In genomic region chr4:102504941-102505340, GRCh38 we compare ENCODE assay signal across 2 cellular contexts.
TF ChIP-seq lines count a peak whose summit lies in the region.

No MANE protein-coding gene starts in this region.

TF ChIP-seq in SK-N-SH, 30 proteins besides CTCF, POLR2A, EP300 and RAD21 (continued from another document):
- TF ChIP-seq FOSL2 (IDR thresholded peaks at IDR 0.05; ENCODE audit: borderline replicate concordance, low read depth) (no peak), YY1 (IDR thresholded peaks at IDR 0.05; ENCODE audit: low read depth) (no peak), MEF2A (IDR thresholded peaks at IDR 0.05; ENCODE audit: borderline replicate concordance, low read depth) (no peak), REST (IDR thresholded peaks at IDR 0.05; ENCODE audit: low read depth, low read length) (no peak), TAF1 (IDR thresholded peaks at IDR 0.05; ENCODE audit: borderline replicate concordance, low read depth, low read length) (no peak), TEAD4 (IDR thresholded peaks at IDR 0.05; ENCODE audit: borderline replicate concordance, insufficient read depth) (no peak)

TF ChIP-seq in SK-N-SH treated with all-trans-retinoic acid at 6 μM for 48 hours, 23 proteins besides CTCF, POLR2A, EP300 and RAD21 (continued from another document):
- TF ChIP-seq TSHZ2 (CRISPR knock-in tag; IDR thresholded peaks at IDR 0.05), result no peak
- TF ChIP-seq PATZ1 (CRISPR knock-in tag; IDR thresholded peaks at IDR 0.05; ENCODE audit: borderline replicate concordance), result no peak
- no peak for TF ChIP-seq ZC3H10 (CRISPR knock-in tag; IDR thresholded peaks at IDR 0.05)
- no peak for TF ChIP-seq ZNF8 (CRISPR knock-in tag; IDR thresholded peaks at IDR 0.05)
